8 cellular contexts compared by ENCODE assay signal in genomic region chr19:34220472-34221063, GRCh38. TPM values are rescaled to one million over a fixed set of nuclear protein-coding genes. Genes with fewer than 3 reads are reported as not detected.
DNase-seq lines count a peak whose midpoint lies in the region; ATAC-seq and TF ChIP-seq lines count a peak whose summit lies in the region.

No MANE protein-coding gene starts in this region.

- peaks cover 16 to 94% (median 38%) of the 10 kb centered on the region in 3 donors for H3K36me3 ChIP-seq in esophagus squamous epithelium
- H3K36me3 ChIP-seq in neuronal stem cell (replicated peaks in 1 of 2; ENCODE audit: control insufficient read depth in 2 of 2, insufficient read depth in 2 of 2, low read length in 2 of 2): peaks cover 42 to 95% of the 10 kb centered on the region in 2 donors
- H3K36me3 ChIP-seq in uterus: no peaks in the 10 kb centered on the region

- no peak overlapping the region for H3K14ac ChIP-seq in neuronal stem cell (ENCODE audit: low read length)

- H3K4me1 ChIP-seq in esophagus squamous epithelium (peaks cover 0 to 22% (median 0%) of the 10 kb centered on the region in 3 donors), neuronal stem cell (ENCODE audit: control insufficient read depth in 2 of 2, insufficient read depth in 1 of 2, low read depth in 1 of 2, low read length in 2 of 2) (no peaks in the 10 kb centered on the region), uterus (no peaks in the 10 kb centered on the region)

- no peak overlapping the region for H3K4ac ChIP-seq in neuronal stem cell (ENCODE audit: low read length)

- DNase-seq in CD1c-positive myeloid dendritic cell (ENCODE audit: extremely low spot score) (peak; percentile 73), HT-29 (ENCODE audit: low spot score) (peak; percentile 92), NOMO-1 treated with dmso at 0.1 percent for 144 hours (lab: John Stamatoyannopoulos, UW; ENCODE audit: unreplicated experiment) (peak; percentile 21), esophagus squamous epithelium (lab: John Stamatoyannopoulos, UW) (no peak), neuronal stem cell (ENCODE audit: low spot score) (peak; percentile 23), uterus (peak in 1 of 2 donors; percentile 48)
- peak; percentile 74 for DNase-seq in activated CD8-positive, alpha-beta memory T cell treated with anti-CD3 and anti-CD28 coated beads, Interleukin-2, amount 50 U/mL, for 48 hours

- H3K4me3 ChIP-seq in esophagus squamous epithelium (no peak overlapping the region), neuronal stem cell (ENCODE audit: low read length in 2 of 2) (no peak overlapping the region), uterus (no peak overlapping the region)

- no peak overlapping the region for H2AK5ac ChIP-seq in neuronal stem cell (ENCODE audit: low read depth, low read length)

- H3K27me3 ChIP-seq in esophagus squamous epithelium: no peaks in the 10 kb centered on the region
- no peaks in the 10 kb centered on the region for H3K27me3 ChIP-seq in neuronal stem cell (ENCODE audit: control insufficient read depth in 3 of 3, insufficient read depth in 3 of 3, low read depth in 1 of 3, low read length in 3 of 3)
- no peaks in the 10 kb centered on the region for H3K27me3 ChIP-seq in uterus

- H3K79me1 ChIP-seq in neuronal stem cell (ENCODE audit: low read depth, low read length): no peaks in the 10 kb centered on the region

- H3K9me3 ChIP-seq in esophagus squamous epithelium: no peaks in the 10 kb centered on the region
- no peaks in the 10 kb centered on the region for H3K9me3 ChIP-seq in neuronal stem cell (replicated peaks in 1 of 2; ENCODE audit: control insufficient read depth in 2 of 2, insufficient read depth in 1 of 2, low read depth in 1 of 2, low read length in 2 of 2)
- H3K9me3 ChIP-seq in uterus: no peaks in the 10 kb centered on the region

- H2BK120ac ChIP-seq in neuronal stem cell (ENCODE audit: low read depth, low read length): no peak overlapping the region

- 68 to 70% methylated on average over 4 of the region's 4 CpGs for WGBS in esophagus squamous epithelium, 2 donors
- no CpG with 5 or more reads among the region's 4 CpGs for WGBS in neuronal stem cell (ENCODE audit: extremely low coverage in 2 of 2, insufficient read length in 2 of 2, insufficient replicate concordance in 1 of 2), 2 donors

- no peak overlapping the region for H3K4me2 ChIP-seq in neuronal stem cell (ENCODE audit: insufficient read depth, low read length, poor library complexity, severe bottlenecking)

- H4K91ac ChIP-seq in neuronal stem cell (ENCODE audit: low read depth, low read length, poor library complexity): no peak overlapping the region

- no peak overlapping the region for H2BK15ac ChIP-seq in neuronal stem cell (ENCODE audit: low read length)

- no peak overlapping the region for H4K8ac ChIP-seq in neuronal stem cell (ENCODE audit: low read depth, low read length)

- no peak overlapping the region for H3K23ac ChIP-seq in neuronal stem cell (ENCODE audit: low read depth, low read length, poor library complexity)

- H3K18ac ChIP-seq in neuronal stem cell (ENCODE audit: low read length): no peak overlapping the region

- H3K27ac ChIP-seq in esophagus squamous epithelium (no peak overlapping the region), neuronal stem cell (replicated peaks; ENCODE audit: low read length) (no peak overlapping the region), uterus (no peak overlapping the region)

- H2BK5ac ChIP-seq in neuronal stem cell (ENCODE audit: low read length): no peak overlapping the region

- intact Hi-C loops in esophagus squamous epithelium (cut with DNase I): no loop called here
- intact Hi-C loops in uterus (cut with DNase I; ENCODE audit: low total_unique reads): no loop called here

- H2BK12ac ChIP-seq in neuronal stem cell (ENCODE audit: low read length): no peak overlapping the region

- no peak for ATAC-seq in GM19351 (IDR thresholded peaks at IDR 0.05; ENCODE audit: unreplicated experiment)

- TF ChIP-seq POLR2A in esophagus squamous epithelium (IDR thresholded peaks at IDR 0.05) (no peak), uterus (IDR thresholded peaks at IDR 0.05) (no peak)

- no peak overlapping the region for H2AFZ ChIP-seq in neuronal stem cell (ENCODE audit: low read length)

- no peak overlapping the region for H3K9ac ChIP-seq in neuronal stem cell (ENCODE audit: low read depth, low read length, poor library complexity)

- TF ChIP-seq CTCF in esophagus squamous epithelium (IDR thresholded peaks at IDR 0.05) (peak; percentile 50 to 66 (median 60)), uterus (IDR thresholded peaks at IDR 0.05) (peak; percentile 44 to 52 (median 48))

RNA-seq across cellular contexts. Expression of gene GARRE1, which starts 33.8 kb away (rescaled TPM):
- total RNA-seq in HT-29 (2014; rRNA removed; shearing (Covaris generic)): 13.9 and 14.2 TPM in 2 replicates
- total RNA-seq in esophagus squamous epithelium: 10 to 100 TPM in 1 of 4 donors, 1 to 10 TPM in 3; 8.5 to 13.7 (median 9.2) TPM
- 37.1 TPM for polyA plus RNA-seq in neuronal stem cell (2013, experiment 1 of 2)
- polyA plus RNA-seq in neuronal stem cell (2013, experiment 2 of 2): 40.7 TPM
- total RNA-seq in uterus: 10 to 100 TPM; 22.4 to 54.6 (median 43.0) TPM

RNA-seq across cellular contexts. Expression of gene LSM14A, which starts 48.3 kb away (rescaled TPM):
- total RNA-seq in HT-29 (2014; rRNA removed; shearing (Covaris generic)): 175 and 201 TPM in 2 replicates
- total RNA-seq in esophagus squamous epithelium (100 to 1,000 TPM in 1 of 4 donors, 10 to 100 TPM in 3; 51.5 to 110 (median 62.9) TPM), uterus (100 to 1,000 TPM in 3 of 4 donors, 10 to 100 TPM in 1; 57.1 to 161 (median 119) TPM)
- 125 TPM for polyA plus RNA-seq in neuronal stem cell (2013, experiment 1 of 2)
- polyA plus RNA-seq in neuronal stem cell (2013, experiment 2 of 2): 127 TPM
